12 cellular contexts compared by ENCODE assay signal in the genomic region with DNA sequence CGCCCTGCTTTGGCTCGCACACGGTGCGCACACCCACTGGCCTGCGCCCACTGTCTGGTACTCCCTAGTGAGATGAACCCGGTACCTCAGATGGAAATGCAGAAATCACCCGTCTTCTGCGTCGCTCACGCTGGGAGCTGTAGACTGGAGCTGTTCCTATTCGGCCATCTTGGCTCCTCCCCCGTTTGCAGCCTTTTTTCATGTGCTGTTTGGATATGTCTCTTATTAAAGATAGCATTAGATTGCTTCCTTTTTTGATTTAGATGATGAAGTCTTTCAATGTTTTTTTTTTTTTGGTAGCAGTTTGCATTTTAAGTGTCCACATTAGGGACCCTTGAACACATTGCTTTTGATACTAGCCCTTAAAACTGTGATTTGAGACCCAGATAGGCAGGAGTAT. TPM values are rescaled to one million over a fixed set of nuclear protein-coding genes. Genes with fewer than 3 reads are reported as not detected.
DNase-seq lines count a peak whose midpoint lies in the region; ATAC-seq, FAIRE-seq and TF ChIP-seq lines count a peak whose summit lies in the region.
"Not testable (repeated sequence)": the region's sequence is repeated elsewhere in the genome, so short reads cannot be mapped to it uniquely, and the experiment has no call there.
"Had no signal": no experiment of that assay in that cellular context is flagged by ENCODE, and none has a peak within 500 bp of the region (broad histone marks: within the 10 kb centered on the region; RNA-seq: fewer than 3 reads in every experiment).

No MANE protein-coding gene starts in this region.

- WGBS in H9 (ENCODE audit: extremely low coverage, insufficient read length, low lambda C conversion rate), result no CpG with 5 or more reads among the region's 12 CpGs

- H3K14ac ChIP-seq in H9 (ENCODE audit: insufficient read depth, low read length), result peak overlapping the region; percentile 75; the same call in 1 of the 2 replicates

- H4K5ac ChIP-seq in H9 (ENCODE audit: insufficient read length, low read depth, low read length), result not testable (repeated sequence)

- not testable (repeated sequence) for H2AFZ ChIP-seq in H9 (ENCODE audit: low read length); astrocyte (ENCODE audit: low read depth, low read length)

- H4K8ac ChIP-seq in H9 (replicated peaks; ENCODE audit: insufficient read length, low read depth, low read length), result peak overlapping the region; percentile 98

- CTCF ChIA-PET in CD8-positive, alpha-beta T cell (lab: Charles Lee), result interaction anchor here (0.6 kb wide), 1 partner anchor 211 kb away, joined by 3 read pairs; no protein-coding TSS in a partner anchor

- H3K4me3 Mint-ChIP-seq in CD8-positive, alpha-beta T cell, result not testable (repeated sequence)
- H3K4me3 Mint-ChIP-seq in H9 (peak overlapping the region; percentile 60 to 82; a peak in 4 of 5 replicates), astrocyte (ENCODE audit: unreplicated experiment) (peak overlapping the region; percentile 8), glutamatergic neuron (ENCODE audit: unreplicated experiment) (peak overlapping the region; percentile 67), nephron progenitor cell (peak overlapping the region; percentile 1), progenitor cell of endocrine pancreas (ENCODE audit: low read depth) (peak overlapping the region; percentile 78)

- peak overlapping the region; percentile 79; the same call in 1 of the 2 replicates for H3K4ac ChIP-seq in H9 (ENCODE audit: low read depth, low read length)

- H3K4me1 ChIP-seq in CD8-positive, alpha-beta T cell (ENCODE audit: insufficient read depth, low read length); H9 (ENCODE audit: insufficient read depth, low read length); NT2/D1 (ENCODE audit: insufficient read depth, insufficient read length); astrocyte (ENCODE audit: insufficient read depth, low read length); iPS-18a (ENCODE audit: control insufficient read depth, low read depth, low read length): not testable (repeated sequence)

- H2BK5ac ChIP-seq in H9 (ENCODE audit: insufficient read length, low read length), result not testable (repeated sequence)

- H3K9ac ChIP-seq in H9 (ENCODE audit: extremely low read depth, insufficient read length, low read length), result peak overlapping the region; percentile 54
- peak overlapping the region; percentile 50 for H3K9ac ChIP-seq in NT2/D1 (ENCODE audit: insufficient read length, low read depth)
- H3K9ac ChIP-seq in astrocyte (ENCODE audit: low read length); iPS-18a (ENCODE audit: low read length): not testable (repeated sequence)

- H3K56ac ChIP-seq in H9 (ENCODE audit: insufficient read length, low read depth, low read length), result not testable (repeated sequence)

- POLR2A ChIA-PET in CD8-positive, alpha-beta T cell (lab: Charles Lee), result not testable (repeated sequence)

- FAIRE-seq in astrocyte (lab: Jason Lieb, UNC), result not testable (repeated sequence)

- H2BK12ac ChIP-seq in H9 (ENCODE audit: insufficient read length, low read depth, low read length), result not testable (repeated sequence)

- peaks cover 38% of the 10 kb centered on the region for H3K4me1 Mint-ChIP-seq in CD8-positive, alpha-beta T cell (ENCODE audit: low read depth)
- H3K4me1 Mint-ChIP-seq in H9, result peaks cover 10 to 13% of the 10 kb centered on the region in 2 experiments
- not testable (repeated sequence) for H3K4me1 Mint-ChIP-seq in astrocyte (ENCODE audit: low read depth, unreplicated experiment); glutamatergic neuron (ENCODE audit: low read depth, unreplicated experiment); nephron progenitor cell; progenitor cell of endocrine pancreas (ENCODE audit: low read depth)

- not testable (repeated sequence) for H3K23me2 ChIP-seq in H9 (ENCODE audit: insufficient read length, low read depth, low read length, poor library complexity, severe bottlenecking)

- H2BK120ac ChIP-seq in H9 (ENCODE audit: low read depth, low read length, poor library complexity, severe bottlenecking), result not testable (repeated sequence)

- not testable (repeated sequence) for H2BK15ac ChIP-seq in H9 (ENCODE audit: low read depth, low read length)

- H3K79me1 ChIP-seq in H9 (ENCODE audit: insufficient read depth, low read depth, low read length, poor library complexity, severe bottlenecking), result not testable (repeated sequence)

- H2BK20ac ChIP-seq in H9 (ENCODE audit: low read depth, low read length, poor library complexity, severe bottlenecking), result not testable (repeated sequence)

- not testable (repeated sequence) for H4K91ac ChIP-seq in H9 (ENCODE audit: insufficient read length, low read depth, low read length)

- not testable (repeated sequence) for H3K27ac ChIP-seq in CD8-positive, alpha-beta T cell (ENCODE audit: low read depth, low read length); H9 (ENCODE audit: insufficient read length, low read depth, low read length); astrocyte (ENCODE audit: low read depth, low read length)
- H3K27ac ChIP-seq in iPS-18a (ENCODE audit: low read length), result peak overlapping the region; percentile 10

- H3T11ph ChIP-seq in H9 (ENCODE audit: low read length), result not testable (repeated sequence)

- H3K4me2 ChIP-seq in H9 (ENCODE audit: insufficient read depth, insufficient read length, low read length), result peak overlapping the region; percentile 46
- H3K4me2 ChIP-seq in astrocyte (ENCODE audit: low read length), result not testable (repeated sequence)

- intact Hi-C loops in CD8-positive, alpha-beta T cell (cut with DNase I, micrococcal nuclease), result loop anchor here (5.0 kb wide), 2 partner anchors 68 to 138 kb away; a partner anchor contains a TSS

- not testable (repeated sequence) for H3K79me2 ChIP-seq in H9 (ENCODE audit: insufficient read depth, low read length); astrocyte (ENCODE audit: insufficient read depth, low read length)

- not testable (repeated sequence) for H4K20me1 ChIP-seq in H9 (ENCODE audit: control insufficient read depth, insufficient read depth, insufficient read length); astrocyte (ENCODE audit: insufficient read depth, low read length)

- H3K4me3 ChIP-seq in CD8-positive, alpha-beta T cell (ENCODE audit: low read depth, low read length); astrocyte (ENCODE audit: insufficient read depth, low read depth, low read length); iPS-18a (ENCODE audit: low read length): not testable (repeated sequence)
- H3K4me3 ChIP-seq in NT2/D1 (ENCODE audit: insufficient read length, low read depth), result peak overlapping the region; percentile 37

- ATAC-seq in CD8-positive, alpha-beta T cell, result not testable (repeated sequence)

- not testable (repeated sequence) for H3K9me3 ChIP-seq in CD8-positive, alpha-beta T cell (ENCODE audit: low read length); H9 (ENCODE audit: control insufficient read depth, low read depth, low read length); NT2/D1 (ENCODE audit: insufficient read depth, low read length); astrocyte (ENCODE audit: insufficient read depth, low read depth, low read length); iPS-18a (ENCODE audit: control insufficient read depth, low read depth, low read length)

- peak overlapping the region; percentile 87 for H3K18ac ChIP-seq in H9 (ENCODE audit: insufficient read length, low read depth, low read length)

- peak overlapping the region; percentile 72 for H3K27ac Mint-ChIP-seq in CD8-positive, alpha-beta T cell
- H3K27ac Mint-ChIP-seq in H9 (peak overlapping the region; percentile 91 to 99 (median 99)), glutamatergic neuron (ENCODE audit: unreplicated experiment) (peak overlapping the region; percentile 62), nephron progenitor cell (peak overlapping the region; percentile 40), progenitor cell of endocrine pancreas (peak overlapping the region; percentile 94)
- not testable (repeated sequence) for H3K27ac Mint-ChIP-seq in astrocyte (ENCODE audit: unreplicated experiment)

- not testable (repeated sequence) for H3K23ac ChIP-seq in H9 (ENCODE audit: insufficient read length, low read depth, low read length)

- H3K27me3 ChIP-seq in CD8-positive, alpha-beta T cell (ENCODE audit: insufficient read depth, low read length); H9 (ENCODE audit: insufficient read depth, low read length); NT2/D1 (ENCODE audit: insufficient read depth, insufficient read length); astrocyte (ENCODE audit: insufficient read depth, low read length); iPS-18a (ENCODE audit: control insufficient read depth, insufficient read depth, low read length): not testable (repeated sequence)

- not testable (repeated sequence) for H3K27me3 Mint-ChIP-seq in CD8-positive, alpha-beta T cell (ENCODE audit: low read depth); H9 (ENCODE audit: low read depth); astrocyte (ENCODE audit: low read depth, unreplicated experiment); glutamatergic neuron (ENCODE audit: unreplicated experiment); nephron progenitor cell (ENCODE audit: low read depth, poor library complexity); progenitor cell of endocrine pancreas

- H3K36me3 Mint-ChIP-seq in CD8-positive, alpha-beta T cell, result peaks cover 25% of the 10 kb centered on the region
- H3K36me3 Mint-ChIP-seq in H9 (ENCODE audit: insufficient read depth in 1 of 3, low read depth in 3 of 3) (peaks cover 2 to 15% (median 9%) of the 10 kb centered on the region in 3 experiments; a peak in 5 of 7 replicates), nephron progenitor cell (ENCODE audit: low read depth) (peaks cover 26% of the 10 kb centered on the region), progenitor cell of endocrine pancreas (ENCODE audit: insufficient read depth) (peaks cover 12% of the 10 kb centered on the region)
- not testable (repeated sequence) for H3K36me3 Mint-ChIP-seq in astrocyte (ENCODE audit: low read depth, unreplicated experiment); glutamatergic neuron (ENCODE audit: unreplicated experiment)

- H3K9me3 Mint-ChIP-seq in CD8-positive, alpha-beta T cell; H9; astrocyte (ENCODE audit: unreplicated experiment); glutamatergic neuron (ENCODE audit: unreplicated experiment); progenitor cell of endocrine pancreas (ENCODE audit: low read depth): not testable (repeated sequence)
- H3K9me3 Mint-ChIP-seq in nephron progenitor cell, result peaks cover 12% of the 10 kb centered on the region

- DNase-seq in CD8-positive, alpha-beta T cell; NT2/D1 (ENCODE audit: low read depth, low spot score); astrocyte (ENCODE audit: low read depth); glutamatergic neuron; nephron progenitor cell; progenitor cell of endocrine pancreas (ENCODE audit: low spot score, unreplicated experiment): not testable (repeated sequence)
- peak; percentile 32 for DNase-seq in H9

- TF ChIP-seq CTCF in CD8-positive, alpha-beta T cell (IDR thresholded peaks at IDR 0.05); H9 (conservative IDR thresholded peaks at IDR 0.05); astrocyte (IDR thresholded peaks at IDR 0.05; ENCODE audit: insufficient read depth, low read depth, low read length); glutamatergic neuron (IDR thresholded peaks at IDR 0.05; ENCODE audit: partially characterized antibody, unreplicated experiment); nephron progenitor cell (IDR thresholded peaks at IDR 0.05); progenitor cell of endocrine pancreas (IDR thresholded peaks at IDR 0.05; ENCODE audit: unreplicated experiment): not testable (repeated sequence)

- not testable (repeated sequence) for H3K36me3 ChIP-seq in CD8-positive, alpha-beta T cell (ENCODE audit: insufficient read depth, low read length); NT2/D1 (ENCODE audit: insufficient read depth, insufficient read length, low read length); astrocyte (ENCODE audit: insufficient read depth, low read length); iPS-18a (ENCODE audit: control insufficient read depth, low read depth, low read length)

- H2AK5ac ChIP-seq in H9 (ENCODE audit: insufficient read length, low read length), result not testable (repeated sequence)

RNA-seq across cellular contexts. Expression of a gene that starts 42.0 kb away (rescaled TPM):
- total RNA-seq in CD8-positive, alpha-beta T cell, result not detected
- total RNA-seq in H9 (2021), result not detected in 2 replicates
- not detected in 2 replicates for total RNA-seq in astrocyte
- total RNA-seq in glutamatergic neuron (ENCODE audit: unreplicated experiment), result not detected
- not detected in 2 replicates for total RNA-seq in progenitor cell of endocrine pancreas
- total RNA-seq: Calu3, Daoy, GM23248, IMR-90 had no signal
